ENCODE assay signal across 2 cellular contexts in genomic region chr2:145379934-145380333, GRCh38.
TF ChIP-seq lines count a peak whose summit lies in the region.

No MANE protein-coding gene starts in this region.

TF ChIP-seq in IMR-90, 13 proteins besides CTCF, POLR2A, EP300 and RAD21:
- TF ChIP-seq ELK1 (IDR thresholded peaks at IDR 0.05; ENCODE audit: borderline replicate concordance, low read depth, low read length) (no peak), MAFK (IDR thresholded peaks at IDR 0.05; ENCODE audit: low read depth, low read length) (no peak), BHLHE40 (IDR thresholded peaks at IDR 0.05; ENCODE audit: low read depth, low read length) (no peak), NFE2L2 (IDR thresholded peaks at IDR 0.05; ENCODE audit: low read depth, low read length) (no peak)

TF ChIP-seq in K562, 482 proteins besides CTCF, POLR2A, EP300 and RAD21:
- TF ChIP-seq SREBF2 (CRISPR knock-in tag; IDR thresholded peaks at IDR 0.05) (no peak), ZSCAN29 (IDR thresholded peaks at IDR 0.05) (no peak), XRCC3 (IDR thresholded peaks at IDR 0.05) (no peak), NRF1 (conservative IDR thresholded peaks at IDR 0.05 in 1 of 2, IDR thresholded peaks at IDR 0.05 in 1 of 2) (no peak), TEAD4 (IDR thresholded peaks at IDR 0.05; ENCODE audit: low read length) (no peak), TEAD4 (CRISPR knock-in tag; IDR thresholded peaks at IDR 0.05; ENCODE audit: borderline replicate concordance) (no peak), TRIM28 (IDR thresholded peaks at IDR 0.05) (no peak), MEIS2 (IDR thresholded peaks at IDR 0.05; ENCODE audit: partially characterized antibody) (no peak), SMAD2 (IDR thresholded peaks at IDR 0.05; ENCODE audit: low read depth, low read length) (no peak), ZFP1 (CRISPR knock-in tag; IDR thresholded peaks at IDR 0.05) (no peak), HNRNPLL (IDR thresholded peaks at IDR 0.05; ENCODE audit: low read depth, low read length, poor library complexity, severe bottlenecking) (no peak), ZNF121 (CRISPR knock-in tag; conservative IDR thresholded peaks at IDR 0.05) (no peak), PHF21A (IDR thresholded peaks at IDR 0.05; ENCODE audit: borderline replicate concordance, low read depth) (no peak), NR2C2 (CRISPR knock-in tag; IDR thresholded peaks at IDR 0.05) (no peak), NR2C2 (tag; IDR thresholded peaks at IDR 0.05) (no peak), NELFE (IDR thresholded peaks at IDR 0.05; ENCODE audit: insufficient read depth, insufficient read length) (no peak), NUFIP1 (IDR thresholded peaks at IDR 0.05; ENCODE audit: partially characterized antibody) (no peak)
